ENCODE assay signal across 15 cellular contexts in genomic region chr5:132887326-132887725, GRCh38. TPM values are rescaled to one million over a fixed set of nuclear protein-coding genes. Genes with fewer than 3 reads are reported as not detected.
DNase-seq lines count a peak whose midpoint lies in the region; ATAC-seq and TF ChIP-seq lines count a peak whose summit lies in the region.
"Had no signal": no experiment of that assay in that cellular context is flagged by ENCODE, and none has a peak within 500 bp of the region (broad histone marks: within the 10 kb centered on the region; RNA-seq: fewer than 3 reads in every experiment).

No MANE protein-coding gene starts in this region.

- H3K9me3 Mint-ChIP-seq in IgD-negative memory B cell (no peaks in the 10 kb centered on the region), memory B cell (no peaks in the 10 kb centered on the region)
- H3K9me3 Mint-ChIP-seq: CD4-positive, alpha-beta memory T cell had no signal

- H3K27me3 ChIP-seq in dorsolateral prefrontal cortex = no peaks in the 10 kb centered on the region
- H3K27me3 ChIP-seq in ovary = no peaks in the 10 kb centered on the region

- H3K4me3 Mint-ChIP-seq in IgD-negative memory B cell (no peak overlapping the region), memory B cell (no peak overlapping the region)
- H3K4me3 Mint-ChIP-seq: B cell; CD4-positive, alpha-beta memory T cell had no signal

- no peak for TF ChIP-seq POLR2A in ovary (IDR thresholded peaks at IDR 0.05)

- peaks cover 1% of the 10 kb centered on the region for H3K36me3 Mint-ChIP-seq in IgD-negative memory B cell
- H3K36me3 Mint-ChIP-seq in memory B cell = peaks cover 25% of the 10 kb centered on the region

- no peaks in the 10 kb centered on the region for H3K27me3 Mint-ChIP-seq in IgD-negative memory B cell
- H3K27me3 Mint-ChIP-seq in memory B cell = no peaks in the 10 kb centered on the region
- H3K27me3 Mint-ChIP-seq: B cell; CD4-positive, alpha-beta memory T cell had no signal

- peaks cover 7 to 9% (median 9%) of the 10 kb centered on the region in 3 donors for H3K4me1 Mint-ChIP-seq in IgD-negative memory B cell
- peaks cover 10% of the 10 kb centered on the region for H3K4me1 Mint-ChIP-seq in memory B cell

- H3K4me3 ChIP-seq in dorsolateral prefrontal cortex (no peak overlapping the region), ovary (no peak overlapping the region)

- TF ChIP-seq CTCF in dorsolateral prefrontal cortex (IDR thresholded peaks at IDR 0.05 in 54 of 56, conservative IDR thresholded peaks at IDR 0.05 in 2 of 56; ENCODE audit: low read depth in 1 of 56, partially characterized antibody in 56 of 56) = no peak
- TF ChIP-seq CTCF in ovary (IDR thresholded peaks at IDR 0.05) = no peak

- no peaks in the 10 kb centered on the region for H3K36me3 ChIP-seq in ovary

- intact Hi-C loops in dorsolateral prefrontal cortex (cut with DNase I) = loop anchor here in 1 of 2 donors (5.0 kb wide), 1 partner anchor 75 kb away; the partner anchor contains the start of gene AFF4
- intact Hi-C loops in ovary (cut with DNase I) = no loop called here

- peak; percentile 39 for DNase-seq in COLO829 (ENCODE audit: low spot score)
- DNase-seq in dorsolateral prefrontal cortex = no peak
- no peak for DNase-seq in memory B cell (ENCODE audit: low spot score in 2 of 2)
- no peak for DNase-seq in DMS53 treated with DMSO at 0.1 percent for 48 hours (lab: John Stamatoyannopoulos, UW; ENCODE audit: unreplicated experiment)
- no peak for DNase-seq in ovary
- DNase-seq: CD4-positive, alpha-beta memory T cell; GF-D8; H7; NCI-H1436 treated with DMSO at 0.1 percent for 48 hours; NCI-H2081; NCI-H524; SIG-M5 had no signal

- peak overlapping the region in 2 of 3 donors; percentile 36 to 46 for H3K27ac Mint-ChIP-seq in IgD-negative memory B cell
- peak overlapping the region; percentile 84 for H3K27ac Mint-ChIP-seq in memory B cell

- no peak for ATAC-seq in memory B cell (ENCODE audit: low read depth)
- no peak for ATAC-seq in GM18498 (IDR thresholded peaks at IDR 0.05; ENCODE audit: unreplicated experiment)

- 3 to 12% (median 3%) methylated on average over 1 of the region's 1 CpG for WGBS in ovary, 3 donors

- H3K4me1 ChIP-seq in ovary (ENCODE audit: insufficient read depth) = no peaks in the 10 kb centered on the region

- TF ChIP-seq EP300 in ovary (IDR thresholded peaks at IDR 0.05) = no peak

- H3K27ac ChIP-seq in dorsolateral prefrontal cortex = peak overlapping the region in 57 of 59 donors; percentile 11 to 86 (median 70)
- H3K27ac ChIP-seq in ovary = no peak overlapping the region

- H3K9me3 ChIP-seq in ovary = no peaks in the 10 kb centered on the region

RNA-seq across cellular contexts. Expression of gene LEAP2, which starts 13.9 kb away (rescaled TPM):
- polyA plus RNA-seq in IgD-negative memory B cell = 1.4 TPM
- 1 to 10 TPM in 118 of 120 experiments, under 1 TPM in 2; 0.97 to 7.5 (median 2.9) TPM for total RNA-seq in dorsolateral prefrontal cortex
- total RNA-seq in ovary = 1 to 10 TPM; 1.0 to 2.2 (median 1.3) TPM
- 1 to 10 TPM in 1 of 2 donors, under 1 TPM in 1; 0.64 to 1.3 TPM for polyA plus RNA-seq in ovary

RNA-seq across cellular contexts. Expression of gene UQCRQ, which starts 20.9 kb away (rescaled TPM):
- polyA plus RNA-seq in IgD-negative memory B cell (552 TPM), ovary (100 to 1,000 TPM; 136 to 220 TPM)
- total RNA-seq in dorsolateral prefrontal cortex (100 to 1,000 TPM; 166 to 403 (median 290) TPM), ovary (100 to 1,000 TPM in 6 of 7 donors, 10 to 100 TPM in 1; 91.4 to 231 (median 222) TPM)

RNA-seq across cellular contexts. Expression of gene GDF9, which starts 21.1 kb away (rescaled TPM):
- polyA plus RNA-seq in IgD-negative memory B cell (not detected), ovary (under 1 TPM; 0.60 to 0.93 TPM)
- total RNA-seq in dorsolateral prefrontal cortex (1 to 10 TPM in 95 of 120 experiments, under 1 TPM in 25; 0.34 to 3.8 (median 1.4) TPM), ovary (under 1 TPM in 5 of 7 donors, not detected in 2; 0.20 to 0.31 (median 0.27) TPM)

RNA-seq across cellular contexts. Expression of gene SHROOM1, which starts 56.9 kb away (rescaled TPM):
- polyA plus RNA-seq in IgD-negative memory B cell (0.70 TPM), ovary (1 to 10 TPM; 4.1 to 5.9 TPM)
- total RNA-seq in dorsolateral prefrontal cortex (10 to 100 TPM; 14.1 to 91.8 (median 29.3) TPM), ovary (10 to 100 TPM in 3 of 7 donors, 1 to 10 TPM in 4; 3.8 to 22.4 (median 8.9) TPM)
- polyA plus RNA-seq: CD4-positive, alpha-beta memory T cell had no signal

Comparison
In these comparisons a context has a peak if more than half of its experiments do, and no peak if none do; other contexts are left out.
1. H3K27ac ChIP-seq: peak in dorsolateral prefrontal cortex (57 of 59); none in ovary (0 of 2).